Comparison of ENCODE assay signal across 18 cellular contexts in the genomic region with DNA sequence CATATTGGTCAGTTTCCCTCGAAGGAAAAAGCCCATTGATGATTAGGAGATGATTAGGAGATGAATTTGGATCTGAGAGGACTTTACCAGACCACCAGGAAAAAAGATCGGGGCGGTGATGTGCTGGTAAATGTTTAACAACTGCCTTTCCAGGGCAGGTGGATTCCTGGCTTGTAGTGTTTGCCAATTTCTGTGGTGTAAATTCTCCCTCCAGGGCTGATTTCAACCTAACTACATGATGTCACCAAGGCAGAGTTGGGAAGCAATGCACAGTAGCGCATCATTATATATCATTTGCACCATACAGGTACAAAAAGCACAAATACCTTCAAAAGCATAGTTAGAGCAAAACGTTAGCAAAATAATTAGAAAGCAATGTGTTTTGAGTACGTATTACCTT.
"Had no signal": no experiment of that assay in that cellular context is flagged by ENCODE, and none has a peak within 500 bp of the region (broad histone marks: within the 10 kb centered on the region; RNA-seq: fewer than 3 reads in every experiment).

No MANE protein-coding gene starts in this region.

- H3K4me1 ChIP-seq: foreskin keratinocyte, gastroesophageal sphincter, left lung, lower lobe of right lung had no signal

- H3K36me3 ChIP-seq: gastroesophageal sphincter, left lung, lower lobe of right lung had no signal

- H3K27me3 ChIP-seq: foreskin keratinocyte had no signal

- ATAC-seq: foreskin keratinocyte; gastroesophageal sphincter; heart right ventricle; left cardiac atrium; left lung; left ventricle myocardium superior; lower lobe of right lung; naive thymus-derived CD4-positive, alpha-beta T cell had no signal

- H3K4me3 ChIP-seq: coronary artery, dorsolateral prefrontal cortex, esophagus muscularis mucosa, gastroesophageal sphincter, heart right ventricle, left lung, lower lobe of right lung had no signal

- H3K9me3 ChIP-seq: heart right ventricle, left lung, lower lobe of right lung had no signal

- H3K27ac ChIP-seq: coronary artery, dorsolateral prefrontal cortex, esophagus muscularis mucosa, foreskin keratinocyte, gastroesophageal sphincter, heart right ventricle, left lung, lower lobe of right lung had no signal

- DNase-seq: dermis blood vessel endothelial cell; dorsolateral prefrontal cortex; effector CD4-positive, alpha-beta T cell; effector memory CD4-positive, alpha-beta T cell; foreskin keratinocyte; head of caudate nucleus; heart right ventricle; hippocampal formation; left cardiac atrium; left lung; left ventricle myocardium superior; lower lobe of right lung; mesenchymal stem cell; naive thymus-derived CD4-positive, alpha-beta T cell had no signal

- H3K4me3 Mint-ChIP-seq: mesothelial cell of epicardium had no signal

- H3K36me3 Mint-ChIP-seq: mesothelial cell of epicardium had no signal

- H3K27ac Mint-ChIP-seq: mesothelial cell of epicardium had no signal
